Comparison of ENCODE assay signal across 18 cellular contexts in the genomic region with DNA sequence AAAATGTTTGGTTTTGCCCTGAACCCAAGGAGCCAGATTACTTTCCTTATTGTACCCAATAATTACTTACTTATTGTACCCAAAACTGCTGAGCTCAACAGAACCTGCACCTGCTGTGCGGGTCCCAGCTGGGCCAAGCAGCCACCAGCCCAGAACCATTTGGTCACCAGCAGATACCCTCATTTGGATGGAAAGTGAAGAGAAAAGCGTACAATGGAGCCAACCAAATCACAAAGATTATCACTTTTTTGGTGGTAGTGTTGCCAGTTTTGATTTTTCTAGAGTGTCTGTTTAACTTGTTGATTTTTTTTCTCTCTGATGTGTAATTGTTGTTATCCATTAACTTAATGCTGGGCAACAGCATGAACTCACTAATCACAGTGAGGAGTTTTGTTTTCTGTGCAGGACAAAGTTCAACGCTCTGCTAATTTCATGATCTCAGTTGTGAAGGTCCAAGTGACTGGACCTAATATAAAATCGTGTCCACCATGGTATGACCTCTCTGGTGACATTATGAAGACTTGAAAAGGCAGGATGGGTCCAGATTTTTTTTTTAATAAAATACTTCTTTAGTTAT. TPM values are rescaled to one million over a fixed set of nuclear protein-coding genes. Genes with fewer than 3 reads are reported as not detected.
A peak's percentile ranks its signal among the peaks of the same experiment; 100 is the strongest.
DNase-seq lines count a peak whose midpoint lies in the region; ATAC-seq and TF ChIP-seq lines count a peak whose summit lies in the region.
"Had no signal": no experiment of that assay in that cellular context is flagged by ENCODE, and none has a peak within 500 bp of the region (broad histone marks: within the 10 kb centered on the region; RNA-seq: fewer than 3 reads in every experiment).

No MANE protein-coding gene starts in this region.

- 8 to 16% methylated on average over 4 of the region's 4 CpGs for WGBS in body of pancreas, 2 donors

- peaks cover 2% of the 10 kb centered on the region for H3K9me3 Mint-ChIP-seq in Calu3 (ENCODE audit: low read depth, unreplicated experiment)
- peaks cover 6 to 11% of the 10 kb centered on the region in 2 donors for H3K9me3 Mint-ChIP-seq in activated naive CD4-positive, alpha-beta T cell treated with anti-CD3 and anti-CD28 coated beads, Interleukin-2, amount 50 U/mL, for 72 hours

- peak overlapping the region; percentile 96 to 99 (median 97) for H3K27ac ChIP-seq in body of pancreas
- H3K27ac ChIP-seq: esophagus squamous epithelium, lower lobe of right lung had no signal

- no peak overlapping the region for H3K4me3 ChIP-seq in body of pancreas
- H3K4me3 ChIP-seq: esophagus squamous epithelium, lower lobe of right lung had no signal

- ATAC-seq in body of pancreas: peak; percentile 84
- ATAC-seq in left colon: peak; percentile 79
- ATAC-seq in activated naive CD4-positive, alpha-beta T cell treated with anti-CD3 and anti-CD28 coated beads, Interleukin-2, amount 50 U/mL, for 72 hours: no peak
- no peak for ATAC-seq in GM21737 (IDR thresholded peaks at IDR 0.05; ENCODE audit: unreplicated experiment)
- ATAC-seq: lower lobe of right lung; naive thymus-derived CD4-positive, alpha-beta T cell had no signal

- peak in 1 of 3 donors; percentile 39 for TF ChIP-seq POLR2A in body of pancreas (IDR thresholded peaks at IDR 0.05)

- peaks cover 22% of the 10 kb centered on the region for H3K36me3 Mint-ChIP-seq in Calu3 (ENCODE audit: insufficient read depth, unreplicated experiment)
- H3K36me3 Mint-ChIP-seq in activated naive CD4-positive, alpha-beta T cell treated with anti-CD3 and anti-CD28 coated beads, Interleukin-2, amount 50 U/mL, for 72 hours: peaks cover 5 to 19% of the 10 kb centered on the region in 2 donors

- intact Hi-C loops in Calu3 (cut with micrococcal nuclease; ENCODE audit: unreplicated experiment): no loop called here
- intact Hi-C loops in body of pancreas (cut with DNase I): no loop called here
- intact Hi-C loops in left colon (cut with DNase I, micrococcal nuclease): no loop called here

- peaks cover 70% of the 10 kb centered on the region for H3K4me1 Mint-ChIP-seq in Calu3 (ENCODE audit: low read depth, unreplicated experiment)

- peak overlapping the region; percentile 65 for H3K4me3 Mint-ChIP-seq in Calu3 (ENCODE audit: low read depth, unreplicated experiment)
- H3K4me3 Mint-ChIP-seq: CD4-positive, alpha-beta T cell; naive thymus-derived CD4-positive, alpha-beta T cell had no signal

- H3K4me1 ChIP-seq in body of pancreas: peaks cover 87% of the 10 kb centered on the region
- H3K4me1 ChIP-seq: esophagus squamous epithelium, lower lobe of right lung had no signal

- peak overlapping the region; percentile 81 for H3K27ac Mint-ChIP-seq in Calu3 (ENCODE audit: unreplicated experiment)
- H3K27ac Mint-ChIP-seq in activated naive CD4-positive, alpha-beta T cell treated with anti-CD3 and anti-CD28 coated beads, Interleukin-2, amount 50 U/mL, for 72 hours: no peak overlapping the region
- H3K27ac Mint-ChIP-seq: CD4-positive, alpha-beta T cell had no signal

- CTCF ChIA-PET in Calu3 (lab: Charles Lee): interaction anchor here (0.5 to 0.9 kb wide), 3 partner anchors 9 to 263 kb away, joined by 3 read pairs; no protein-coding TSS in a partner anchor

- TF ChIP-seq CTCF in Calu3 (IDR thresholded peaks at IDR 0.05; ENCODE audit: unreplicated experiment) (no peak), body of pancreas (IDR thresholded peaks at IDR 0.05) (no peak)

- BruUV-seq in Calu3 (replicated peaks; lab: Mats Ljungman, UMichigan): TSS peak; percentile 82

- no peaks in the 10 kb centered on the region for H3K9me3 ChIP-seq in body of pancreas
- H3K9me3 ChIP-seq: lower lobe of right lung had no signal

- DNase-seq in Calu3 (no peak), body of pancreas (peak in 3 of 4 donors; percentile 47 to 78 (median 56)), left colon (no peak), renal cortical epithelial cell (ENCODE audit: low read depth) (peak; percentile 97), occipital lobe (lab: John Stamatoyannopoulos, UW) (no peak), RPMI8226 (no peak)
- no peak for DNase-seq in activated naive CD4-positive, alpha-beta T cell treated with anti-CD3 and anti-CD28 coated beads, Interleukin-2, amount 50 U/mL, for 72 hours (ENCODE audit: low spot score in 2 of 2)
- DNase-seq: activated CD4-positive, alpha-beta T cell treated with anti-CD3 and anti-CD28 coated beads for 4 hours; CD4-positive, alpha-beta T cell; esophagus squamous epithelium; lower lobe of right lung; naive thymus-derived CD4-positive, alpha-beta T cell; NCI-H1105 treated with DMSO at 0.1 percent for 48 hours; NCI-H2107; NCI-H524; Right ventricle myocardium superior; stimulated activated CD4-positive, alpha-beta T cell treated with anti-CD3 and anti-CD28 coated beads, Interleukin-4, amount 100 ng/mL, for 4 hours had no signal

- H3K27me3 ChIP-seq in body of pancreas: no peaks in the 10 kb centered on the region
- H3K27me3 ChIP-seq: esophagus squamous epithelium had no signal

- no peaks in the 10 kb centered on the region for H3K36me3 ChIP-seq in body of pancreas (replicated peaks in 1 of 2; ENCODE audit: insufficient read depth in 1 of 2, low read depth in 2 of 2)
- H3K36me3 ChIP-seq: esophagus squamous epithelium, lower lobe of right lung had no signal

- H3K27me3 Mint-ChIP-seq in Calu3 (ENCODE audit: unreplicated experiment): no peaks in the 10 kb centered on the region
- H3K27me3 Mint-ChIP-seq: CD4-positive, alpha-beta T cell; naive thymus-derived CD4-positive, alpha-beta T cell had no signal

RNA-seq across cellular contexts. Expression of a gene that starts 23.8 kb away (rescaled TPM):
- 33.8 and 35.9 TPM in 2 replicates for total RNA-seq in Calu3 (2022)
- 100 to 1,000 TPM in 1 of 2 donors, 10 to 100 TPM in 1; 83.3 to 359 TPM for total RNA-seq in body of pancreas
- 10 to 100 TPM; 36.5 to 37.3 TPM for total RNA-seq in left colon
- 7.3 and 27.4 TPM in 2 replicates for total RNA-seq in renal cortical epithelial cell
- total RNA-seq in occipital lobe: 20.0 TPM
- 10 to 100 TPM; 43.9 to 65.0 TPM for total RNA-seq in activated naive CD4-positive, alpha-beta T cell treated with anti-CD3 and anti-CD28 coated beads, Interleukin-2, amount 50 U/mL, for 72 hours

Comparison
In these comparisons a context has a peak if more than half of its experiments do, and no peak if none do; other contexts are left out.
1. DNase-seq: peak in body of pancreas (3 of 4) and renal cortical epithelial cell (single experiment); none in Calu3 (single experiment), left colon (0 of 2), occipital lobe (single experiment), activated naive CD4-positive, alpha-beta T cell treated with anti-CD3 and anti-CD28 coated beads, Interleukin-2, amount 50 U/mL, for 72 hours (0 of 2) and RPMI8226 (single experiment).
2. ATAC-seq: peak in body of pancreas (single experiment) and left colon (single experiment); none in activated naive CD4-positive, alpha-beta T cell treated with anti-CD3 and anti-CD28 coated beads, Interleukin-2, amount 50 U/mL, for 72 hours (0 of 2) and GM21737 (single experiment).